8 cellular contexts compared by ENCODE assay signal in the genomic region with DNA sequence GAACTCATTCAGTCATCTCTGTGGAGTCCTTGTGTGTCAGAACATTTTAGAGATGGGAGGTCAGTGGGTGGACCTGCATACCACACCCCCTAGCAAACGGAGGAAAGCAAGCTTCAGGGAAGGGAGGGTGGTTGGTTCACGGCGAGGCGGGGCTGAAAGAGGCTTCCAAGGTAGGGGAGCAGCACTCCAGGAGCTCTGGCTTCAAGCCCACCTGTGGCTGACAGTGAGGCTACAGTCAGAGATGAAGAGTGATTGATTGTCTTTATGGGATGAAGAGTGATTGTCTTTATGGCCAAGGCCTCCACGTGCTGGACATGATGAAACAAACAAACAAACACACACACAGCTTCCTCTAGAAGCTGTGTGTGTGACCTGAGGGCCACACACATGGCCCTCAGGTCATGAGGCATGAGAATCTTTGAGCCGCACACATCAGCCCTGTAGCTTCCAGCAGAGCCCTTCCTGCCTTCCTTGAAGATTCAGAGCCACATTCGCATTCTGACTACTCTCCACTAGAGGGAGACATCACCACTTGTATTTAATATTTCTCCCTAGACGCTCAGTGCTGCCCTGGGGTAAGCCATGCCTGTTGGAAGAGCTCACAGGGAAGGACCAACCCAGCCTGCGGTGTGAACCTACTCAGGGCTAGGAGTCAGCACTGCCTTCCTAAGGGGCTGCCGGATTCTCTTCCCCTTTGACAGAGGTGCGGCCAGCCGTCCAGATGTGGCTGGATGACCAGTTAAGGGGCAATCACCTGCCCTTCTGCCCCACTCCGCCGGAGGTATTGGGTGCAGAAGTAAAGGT. TPM values are rescaled to one million over a fixed set of nuclear protein-coding genes. Genes with fewer than 3 reads are reported as not detected.
A peak's percentile ranks its signal among the peaks of the same experiment; 100 is the strongest.
DNase-seq lines count a peak whose midpoint lies in the region; ATAC-seq and TF ChIP-seq lines count a peak whose summit lies in the region.

No MANE protein-coding gene starts in this region.

- peak; percentile 80 for TF ChIP-seq CTCF in GM12864 (IDR thresholded peaks at IDR 0.05; ENCODE audit: low read depth, low read length, missing control alignments)
- peak; percentile 56 to 80 (median 68) for TF ChIP-seq CTCF in esophagus squamous epithelium (IDR thresholded peaks at IDR 0.05)
- TF ChIP-seq CTCF in tibial artery (IDR thresholded peaks at IDR 0.05), result peak; percentile 74 to 83

- WGBS in esophagus squamous epithelium, 2 donors, result 23 to 38% methylated on average over 7 to 14 of the region's 14 CpGs

- H3K4me1 Mint-ChIP-seq in activated CD8-positive, alpha-beta T cell treated with anti-CD3 and anti-CD28 coated beads, Interleukin-2, amount 10 ng/mL, durations not matched to agents 7 days and 5 days (ENCODE audit: low read depth), result peaks cover 21% of the 10 kb centered on the region
- peaks cover 17 to 33% (median 26%) of the 10 kb centered on the region in 3 donors for H3K4me1 Mint-ChIP-seq in naive B cell

- H3K4me3 ChIP-seq in GM12864 (ENCODE audit: low read depth, low read length) (no peak overlapping the region), esophagus squamous epithelium (no peak overlapping the region), tibial artery (no peak overlapping the region)

- DNase-seq in GM12864 (ENCODE audit: low read depth) (peak; percentile 45), HUDEP-2 (lab: John Stamatoyannopoulos, UW; ENCODE audit: unreplicated experiment in 76 of 76) (peak in 51 of 76 experiments; percentile 1 to 76 (median 29)), NCI-H82 treated with DMSO at 0.1 percent for 48 hours (lab: John Stamatoyannopoulos, UW; ENCODE audit: unreplicated experiment) (peak; percentile 74), esophagus squamous epithelium (lab: John Stamatoyannopoulos, UW) (no peak), naive B cell (peak; percentile 61), tibial artery (peak in 1 of 2 donors; percentile 65)
- peak; percentile 81 for DNase-seq in activated CD8-positive, alpha-beta T cell treated with anti-CD3 and anti-CD28 coated beads, Interleukin-2, amount 10 ng/mL, durations not matched to agents 7 days and 5 days

- POLR2A ChIA-PET in activated CD8-positive, alpha-beta T cell treated with anti-CD3 and anti-CD28 coated beads, Interleukin-2, amount 10 ng/mL, durations not matched to agents 7 days and 5 days (lab: Charles Lee), result no interaction called here

- H3K9me3 ChIP-seq in esophagus squamous epithelium (no peaks in the 10 kb centered on the region), tibial artery (no peaks in the 10 kb centered on the region)

- intact Hi-C loops in esophagus squamous epithelium (cut with DNase I), result loop anchor here (5.0 kb wide), 2 partner anchors 147 to 227 kb away; no protein-coding TSS in a partner anchor
- intact Hi-C loops in tibial artery (cut with DNase I; ENCODE audit: low total_unique reads), result loop anchor here (2.0 kb wide), 1 partner anchor 147 kb away; no protein-coding TSS in a partner anchor

- CTCF ChIA-PET in activated CD8-positive, alpha-beta T cell treated with anti-CD3 and anti-CD28 coated beads, Interleukin-2, amount 10 ng/mL, durations not matched to agents 7 days and 5 days (lab: Charles Lee), result interaction anchor here (0.5 to 8.0 kb wide), 54 partner anchors 8 to 855 kb away, joined by 3 to 78 read pairs (median 4); no protein-coding TSS in a partner anchor

- no peak for TF ChIP-seq POLR2A in esophagus squamous epithelium (IDR thresholded peaks at IDR 0.05)

- H3K4me1 ChIP-seq in esophagus squamous epithelium (peaks cover 6 to 15% (median 7%) of the 10 kb centered on the region in 3 donors), tibial artery (peaks cover 0 to 14% (median 11%) of the 10 kb centered on the region in 4 donors)

- no peak overlapping the region for H3K4me3 Mint-ChIP-seq in activated CD8-positive, alpha-beta T cell treated with anti-CD3 and anti-CD28 coated beads, Interleukin-2, amount 10 ng/mL, durations not matched to agents 7 days and 5 days
- H3K4me3 Mint-ChIP-seq in naive B cell, result no peak overlapping the region

- peaks cover 20% of the 10 kb centered on the region for H3K27me3 Mint-ChIP-seq in activated CD8-positive, alpha-beta T cell treated with anti-CD3 and anti-CD28 coated beads, Interleukin-2, amount 10 ng/mL, durations not matched to agents 7 days and 5 days (ENCODE audit: low read depth)
- peaks cover 21 to 28% (median 28%) of the 10 kb centered on the region in 3 donors for H3K27me3 Mint-ChIP-seq in naive B cell

- H3K36me3 Mint-ChIP-seq in activated CD8-positive, alpha-beta T cell treated with anti-CD3 and anti-CD28 coated beads, Interleukin-2, amount 10 ng/mL, durations not matched to agents 7 days and 5 days (ENCODE audit: low read depth), result no peaks in the 10 kb centered on the region
- H3K36me3 Mint-ChIP-seq in naive B cell, result no peaks in the 10 kb centered on the region

- ATAC-seq in activated CD8-positive, alpha-beta T cell treated with anti-CD3 and anti-CD28 coated beads, Interleukin-2, amount 10 ng/mL, durations not matched to agents 7 days and 5 days, result peak; percentile 81
- ATAC-seq in naive B cell (ENCODE audit: low read depth in 2 of 2) (peak; percentile 68 to 73), GM18519 (IDR thresholded peaks at IDR 0.05; ENCODE audit: low FRiP score, unreplicated experiment) (no peak)

- H3K27ac Mint-ChIP-seq in activated CD8-positive, alpha-beta T cell treated with anti-CD3 and anti-CD28 coated beads, Interleukin-2, amount 10 ng/mL, durations not matched to agents 7 days and 5 days, result no peak overlapping the region
- peak overlapping the region in 1 of 6 donors; percentile 51 for H3K27ac Mint-ChIP-seq in naive B cell

- H3K27me3 ChIP-seq in esophagus squamous epithelium (peaks cover 0 to 64% (median 0%) of the 10 kb centered on the region in 4 donors), tibial artery (no peaks in the 10 kb centered on the region)

- H3K36me3 ChIP-seq in esophagus squamous epithelium (no peaks in the 10 kb centered on the region), tibial artery (no peaks in the 10 kb centered on the region)

- no peak overlapping the region for H3K27ac ChIP-seq in esophagus squamous epithelium
- H3K27ac ChIP-seq in tibial artery, result no peak overlapping the region

- no peaks in the 10 kb centered on the region for H3K9me3 Mint-ChIP-seq in activated CD8-positive, alpha-beta T cell treated with anti-CD3 and anti-CD28 coated beads, Interleukin-2, amount 10 ng/mL, durations not matched to agents 7 days and 5 days (ENCODE audit: insufficient read depth)
- H3K9me3 Mint-ChIP-seq in naive B cell, result no peaks in the 10 kb centered on the region

RNA-seq across cellular contexts. Expression of a gene that starts 54.4 kb away (rescaled TPM):
- not detected for total RNA-seq in activated CD8-positive, alpha-beta T cell treated with anti-CD3 and anti-CD28 coated beads, Interleukin-2, amount 10 ng/mL, durations not matched to agents 7 days and 5 days
- total RNA-seq in esophagus squamous epithelium, result not detected
- polyA plus RNA-seq in naive B cell (ENCODE audit: low read depth in 6 of 6), result not detected
